Comparison of ENCODE assay signal across 10 cellular contexts in genomic region chr3:30667250-30667585, GRCh38.
DNase-seq lines count a peak whose midpoint lies in the region; ATAC-seq, FAIRE-seq and TF ChIP-seq lines count a peak whose summit lies in the region.
"Had no signal": no experiment of that assay in that cellular context is flagged by ENCODE, and none has a peak within 500 bp of the region (broad histone marks: within the 10 kb centered on the region; RNA-seq: fewer than 3 reads in every experiment).

No MANE protein-coding gene starts in this region.

- H3K9me3 ChIP-seq in Caco-2 = no peaks in the 10 kb centered on the region
- H3K9me3 ChIP-seq in astrocyte (ENCODE audit: insufficient read depth, low read depth, low read length) = no peaks in the 10 kb centered on the region

- H3K27me3 Mint-ChIP-seq in Caco-2 (ENCODE audit: insufficient read depth, unreplicated experiment) (no peaks in the 10 kb centered on the region), astrocyte (ENCODE audit: low read depth, unreplicated experiment) (no peaks in the 10 kb centered on the region), naive B cell (no peaks in the 10 kb centered on the region)

- H3K4me2 ChIP-seq in astrocyte (ENCODE audit: low read length) = peak overlapping the region; percentile 21

- no peaks in the 10 kb centered on the region for H3K27me3 ChIP-seq in Caco-2 (replicated peaks; ENCODE audit: control insufficient read depth, insufficient read depth, low read length)
- no peaks in the 10 kb centered on the region for H3K27me3 ChIP-seq in astrocyte (ENCODE audit: insufficient read depth, low read length)

- peaks cover 95% of the 10 kb centered on the region for H3K36me3 Mint-ChIP-seq in Caco-2 (ENCODE audit: insufficient read depth, unreplicated experiment)
- peaks cover 13% of the 10 kb centered on the region for H3K36me3 Mint-ChIP-seq in astrocyte (ENCODE audit: low read depth, unreplicated experiment)
- H3K36me3 Mint-ChIP-seq in naive B cell = peaks cover 44 to 46% of the 10 kb centered on the region in 2 donors

- no peak for FAIRE-seq in astrocyte (lab: Jason Lieb, UNC)

- H3K27ac Mint-ChIP-seq in Caco-2 (ENCODE audit: unreplicated experiment) (no peak overlapping the region), astrocyte (ENCODE audit: unreplicated experiment) (no peak overlapping the region), naive B cell (peak overlapping the region; percentile 78 to 94 (median 88))

- no peak overlapping the region for H3K27ac ChIP-seq in astrocyte (ENCODE audit: low read depth, low read length)

- BruUV-seq in Caco-2 (replicated peaks; lab: Mats Ljungman, UMichigan) = no TSS peak

- peaks cover 2% of the 10 kb centered on the region for H3K36me3 ChIP-seq in Caco-2 (ENCODE audit: control insufficient read depth, insufficient read depth, low read length)
- peaks cover 29% of the 10 kb centered on the region for H3K36me3 ChIP-seq in astrocyte (ENCODE audit: insufficient read depth, low read length)

- ATAC-seq in naive B cell (ENCODE audit: low read depth in 2 of 2) (peak; percentile 9 to 22), GM21360 (IDR thresholded peaks at IDR 0.05; ENCODE audit: unreplicated experiment) (no peak)

- POLR2A ChIA-PET in Caco-2 (lab: Charles Lee) = no interaction called here

- H3K4me3 Mint-ChIP-seq in Caco-2 (ENCODE audit: unreplicated experiment) (no peak overlapping the region), astrocyte (ENCODE audit: unreplicated experiment) (no peak overlapping the region), naive B cell (peak overlapping the region in 5 of 8 donors; percentile 12 to 59 (median 46))

- in situ Hi-C loops in ACHN (cut with HindIII; ENCODE audit: low pct_ligation_motif_present, low pct_unique_long_range_greater_than_20kb, low sequenced_read_pairs) = no loop called here

- H2AFZ ChIP-seq in astrocyte (ENCODE audit: low read depth, low read length) = no peak overlapping the region

- H4K20me1 ChIP-seq in astrocyte (ENCODE audit: insufficient read depth, low read length) = peaks cover 5% of the 10 kb centered on the region

- intact Hi-C loops in Caco-2 (cut with micrococcal nuclease; ENCODE audit: unreplicated experiment) = loop anchor here (2.0 kb wide), 1 partner anchor 54 kb away; no protein-coding TSS in a partner anchor

- peaks cover 35% of the 10 kb centered on the region for H3K4me1 ChIP-seq in Caco-2
- H3K4me1 ChIP-seq in astrocyte (ENCODE audit: insufficient read depth, low read length) = peaks cover 14% of the 10 kb centered on the region

- TF ChIP-seq CTCF in Caco-2 (IDR thresholded peaks at IDR 0.05; ENCODE audit: insufficient read depth in 1 of 2, low read depth in 1 of 2, low read length in 1 of 2, severe bottlenecking in 1 of 2, unreplicated experiment in 1 of 2) = no peak
- no peak for TF ChIP-seq CTCF in astrocyte (IDR thresholded peaks at IDR 0.05; ENCODE audit: insufficient read depth, low read depth, low read length)

- H3K79me2 ChIP-seq in astrocyte (ENCODE audit: insufficient read depth, low read length) = peaks cover 38% of the 10 kb centered on the region

- H3K4me1 Mint-ChIP-seq in Caco-2 (ENCODE audit: low read depth, unreplicated experiment) (peaks cover 63% of the 10 kb centered on the region), astrocyte (ENCODE audit: low read depth, unreplicated experiment) (peaks cover 36% of the 10 kb centered on the region), naive B cell (peaks cover 66 to 92% (median 82%) of the 10 kb centered on the region in 3 donors)

- DNase-seq in Caco-2 (peak; percentile 64 to 72), Kasumi-1 (lab: John Stamatoyannopoulos, UW) (peak; percentile 50 to 65), astrocyte (ENCODE audit: low read depth) (peak; percentile 29), naive B cell (no peak), ACHN (no peak), hepatic stellate cell (ENCODE audit: low spot score) (no peak), NCI-H748 (lab: John Stamatoyannopoulos, UW; ENCODE audit: unreplicated experiment) (no peak)
- DNase-seq: activated CD8-positive, alpha-beta memory T cell treated with anti-CD3 and anti-CD28 coated beads, Interleukin-2, amount 50 U/mL, for 48 hours; GF-D8 had no signal

- CTCF ChIA-PET in Caco-2 (lab: Charles Lee) = interaction anchor here (1.0 kb wide), 1 partner anchor 625 kb away, joined by 3 read pairs; no protein-coding TSS in a partner anchor

- H3K4me3 ChIP-seq in Caco-2 (ENCODE audit: low read depth, low read length) (no peak overlapping the region), astrocyte (ENCODE audit: insufficient read depth, low read depth, low read length) (no peak overlapping the region)

- no peak overlapping the region for H3K9ac ChIP-seq in astrocyte (ENCODE audit: low read length)

- H3K9me3 Mint-ChIP-seq in Caco-2 (ENCODE audit: unreplicated experiment) (no peaks in the 10 kb centered on the region), astrocyte (ENCODE audit: unreplicated experiment) (no peaks in the 10 kb centered on the region), naive B cell (peaks cover 0 to 15% (median 8%) of the 10 kb centered on the region in 7 donors)

Comparison
In these comparisons a context has a peak if more than half of its experiments do, and no peak if none do; other contexts are left out.
1. DNase-seq: peak in Caco-2 (2 of 2), Kasumi-1 (2 of 2) and astrocyte (single experiment); none in naive B cell (single experiment), ACHN (single experiment), hepatic stellate cell (single experiment) and NCI-H748 (single experiment).
2. H3K27ac Mint-ChIP-seq: peak in naive B cell (6 of 6); none in Caco-2 (single experiment) and astrocyte (single experiment).
3. H3K4me3 Mint-ChIP-seq: peak in naive B cell (5 of 8); none in Caco-2 (single experiment) and astrocyte (single experiment).